ENCODE assay signal across 10 cellular contexts in genomic region chr19:32651729-32652140, GRCh38. TPM values are rescaled to one million over a fixed set of nuclear protein-coding genes. Genes with fewer than 3 reads are reported as not detected.
DNase-seq lines count a peak whose midpoint lies in the region; ATAC-seq and TF ChIP-seq lines count a peak whose summit lies in the region.
"Had no signal": no experiment of that assay in that cellular context is flagged by ENCODE, and none has a peak within 500 bp of the region (broad histone marks: within the 10 kb centered on the region; RNA-seq: fewer than 3 reads in every experiment).

No MANE protein-coding gene starts in this region.

- DNase-seq in HEK293T (ENCODE audit: extremely low spot score) (peak; percentile 43), anterior cingulate cortex (lab: John Stamatoyannopoulos, UW) (peak in 47 of 58 donors; percentile 9 to 84 (median 48)), hypothalamus (lab: John Stamatoyannopoulos, UW) (peak in 33 of 51 donors; percentile 2 to 77 (median 42)), retinal pigment epithelial cell (ENCODE audit: low read depth) (peak; percentile 32), NCI-H1417 treated with DMSO at 0.1 percent for 48 hours (lab: John Stamatoyannopoulos, UW) (no peak), body of pancreas (no peak), NCI-H2171 (lab: John Stamatoyannopoulos, UW) (no peak)
- DNase-seq in activated CD4-positive, alpha-beta T cell treated with anti-CD3 and anti-CD28 coated beads, Interleukin-2, amount 50 U/mL, for 1 hour, result no peak
- DNase-seq: activated CD4-positive, CD25-positive, alpha-beta regulatory T cell; activated effector memory CD4-positive, alpha-beta T cell treated with anti-CD3 and anti-CD28 coated beads, Interleukin-2, amount 50 U/mL, for 16 hours had no signal

- POLR2A ChIA-PET in HEK293T (lab: Yijun Ruan, JAX), result no interaction called here

- H3K36me3 ChIP-seq in body of pancreas (replicated peaks in 1 of 2; ENCODE audit: insufficient read depth in 1 of 2, low read depth in 2 of 2), result peaks cover 0 to 5% of the 10 kb centered on the region in 2 donors

- no peaks in the 10 kb centered on the region for H3K9me3 ChIP-seq in body of pancreas

- H3K27ac ChIP-seq in body of pancreas, result no peak overlapping the region

- no peak for TF ChIP-seq POLR2A in body of pancreas (IDR thresholded peaks at IDR 0.05)

- ATAC-seq in body of pancreas, result no peak

- intact Hi-C loops in body of pancreas (cut with DNase I), result no loop called here

- 67 to 90% methylated on average over 7 to 8 of the region's 8 CpGs for WGBS in body of pancreas, 2 donors

- CTCF ChIA-PET in HEK293T (lab: Yijun Ruan, JAX), result interaction anchor here (1.7 kb wide), 1 partner anchor 19 kb away, joined by 4 read pairs; no protein-coding TSS in a partner anchor

- peak; percentile 37 for TF ChIP-seq CTCF in retinal pigment epithelial cell (conservative IDR thresholded peaks at IDR 0.05; ENCODE audit: low read depth, low read length)
- no peak for TF ChIP-seq CTCF in body of pancreas (IDR thresholded peaks at IDR 0.05)

- H3K4me1 ChIP-seq in body of pancreas, result peaks cover 18% of the 10 kb centered on the region

- H3K27me3 ChIP-seq in body of pancreas, result no peaks in the 10 kb centered on the region

- H3K4me3 ChIP-seq in retinal pigment epithelial cell (ENCODE audit: low read length), result no peak overlapping the region
- no peak overlapping the region for H3K4me3 ChIP-seq in body of pancreas

TF ChIP-seq in HEK293T, 16 proteins besides CTCF, POLR2A, EP300 and RAD21:
- TF ChIP-seq BHLHE40 (IDR thresholded peaks at IDR 0.05; ENCODE audit: borderline replicate concordance) (no peak), TARDBP (IDR thresholded peaks at IDR 0.05) (no peak), FOXA1 (IDR thresholded peaks at IDR 0.05) (no peak)

RNA-seq across cellular contexts. Expression of gene ANKRD27, which starts 23.2 kb away (rescaled TPM):
- total RNA-seq in body of pancreas, result 10 to 100 TPM in 1 of 2 donors, 1 to 10 TPM in 1; 9.6 to 16.2 TPM

RNA-seq across cellular contexts. Expression of gene RGS9BP, which starts 23.9 kb away (rescaled TPM):
- total RNA-seq in body of pancreas, result not detected

RNA-seq across cellular contexts. Expression of gene NUDT19, which starts 39.9 kb away (rescaled TPM):
- total RNA-seq in body of pancreas, result 1 to 10 TPM; 2.3 to 3.9 TPM

Comparison
In these comparisons a context has a peak if more than half of its experiments do, and no peak if none do; other contexts are left out.
1. DNase-seq: peak in HEK293T (single experiment), anterior cingulate cortex (47 of 58), hypothalamus (33 of 51) and retinal pigment epithelial cell (single experiment); none in activated CD4-positive, alpha-beta T cell treated with anti-CD3 and anti-CD28 coated beads, Interleukin-2, amount 50 U/mL, for 1 hour (single experiment), NCI-H1417 treated with DMSO at 0.1 percent for 48 hours (single experiment), body of pancreas (0 of 4) and NCI-H2171 (single experiment).